26 cellular contexts compared by ENCODE assay signal in genomic region chr13:45541806-45542205, GRCh38.
"Had no signal": no experiment of that assay in that cellular context is flagged by ENCODE, and none has a peak within 500 bp of the region (broad histone marks: within the 10 kb centered on the region; RNA-seq: fewer than 3 reads in every experiment).

No MANE protein-coding gene starts in this region.

- H2AFZ ChIP-seq: neural progenitor cell had no signal

- H3K27ac ChIP-seq: lower lobe of right lung, neural progenitor cell, ovary, right atrium auricular region, right lobe of liver, tibial nerve, uterus had no signal

- DNase-seq: hippocampal formation; kidney glomerular epithelial cell; left cardiac atrium; left ventricle myocardium superior; lower lobe of right lung; mammary epithelial cell; mesendoderm; naive B cell; natural killer cell; nephron progenitor cell; ovary; right lobe of liver; stimulated activated CD4-positive, alpha-beta T cell treated with anti-CD3 and anti-CD28 coated beads, Interleukin-1b, Interleukin-23, amount 100 ng/mL, for 48 hours; stimulated activated CD4-positive, alpha-beta T cell treated with anti-CD3 and anti-CD28 coated beads, Interleukin-2, amount 100 ng/mL, for 48 hours; stimulated activated CD4-positive, alpha-beta T cell treated with anti-CD3 and anti-CD28 coated beads, Interleukin-4, amount 100 ng/mL, for 4 hours; stimulated activated CD8-positive, alpha-beta memory T cell treated with anti-CD3 and anti-CD28 coated beads, Interleukin-4, amount 100 ng/mL, for 48 hours; stimulated activated naive CD4-positive, alpha-beta T cell treated with Interleukin-2 at 50 U/mL for 16 hours; stimulated activated naive CD8-positive, alpha-beta T cell treated with anti-CD3 and anti-CD28 coated beads, Interleukin-15, amount 100 ng/mL, for 72 hours; substantia nigra; uterus had no signal

- H3K9me3 ChIP-seq: lower lobe of right lung, ovary, right atrium auricular region, right lobe of liver, tibial nerve, uterus had no signal

- H3K4me1 ChIP-seq: lower lobe of right lung, right atrium auricular region, right lobe of liver, tibial nerve, uterus had no signal

- H3K36me3 ChIP-seq: lower lobe of right lung, neural progenitor cell, ovary, right atrium auricular region, right lobe of liver, uterus had no signal

- H3K27me3 ChIP-seq: neural progenitor cell, ovary, right atrium auricular region, right lobe of liver, tibial nerve, uterus had no signal

- H3K4me3 ChIP-seq: lower lobe of right lung, neural progenitor cell, ovary, right atrium auricular region, right lobe of liver, smooth muscle cell, tibial nerve, uterus had no signal

- H3K9ac ChIP-seq: neural progenitor cell had no signal

- ATAC-seq: left lobe of liver; left ventricle myocardium superior; lower lobe of right lung; natural killer cell; right lobe of liver; stimulated activated memory B cell treated with anti-CD40 and anti-IgM and Interleukin-4, amounts not matched to agents 10 μg/mL and 1 μg/mL and 100 μg/mL, for 72 hours; stimulated activated naive CD8-positive, alpha-beta T cell treated with anti-CD3 and anti-CD28 coated beads, Interleukin-15, amount 100 ng/mL, for 72 hours had no signal

- H3K4me2 ChIP-seq: neural progenitor cell, smooth muscle cell had no signal
